Comparison of ENCODE assay signal across 28 cellular contexts in genomic region chr2:13876491-13877037, GRCh38.
A peak's percentile ranks its signal among the peaks of the same experiment; 100 is the strongest.
DNase-seq lines count a peak whose midpoint lies in the region; ATAC-seq and TF ChIP-seq lines count a peak whose summit lies in the region.
"Had no signal": no experiment of that assay in that cellular context is flagged by ENCODE, and none has a peak within 500 bp of the region (broad histone marks: within the 10 kb centered on the region; RNA-seq: fewer than 3 reads in every experiment).

No MANE protein-coding gene starts in this region.

- in situ Hi-C loops in gastrocnemius medialis (cut with MboI; ENCODE audit: low sequenced_read_pairs in 4 of 4): no loop called here

- no peaks in the 10 kb centered on the region for H3K4me1 ChIP-seq in gastrocnemius medialis
- H3K4me1 ChIP-seq: A549 had no signal

- H3K4me3 ChIP-seq in gastrocnemius medialis: no peak overlapping the region
- H3K4me3 ChIP-seq: A549, K562 had no signal

- intact Hi-C loops in left ventricle myocardium superior (cut with micrococcal nuclease): no loop called here
- intact Hi-C loops in Right ventricle myocardium inferior (cut with DNase I): no loop called here
- intact Hi-C loops in gastrocnemius medialis (cut with DNase I; ENCODE audit: low total_unique reads): no loop called here

- TF ChIP-seq CTCF in gastrocnemius medialis (IDR thresholded peaks at IDR 0.05 in 4 of 5, conservative IDR thresholded peaks at IDR 0.05 in 1 of 5): no peak

- no peak for TF ChIP-seq POLR2A in gastrocnemius medialis (IDR thresholded peaks at IDR 0.05)

- H3K9me3 ChIP-seq in gastrocnemius medialis: no peaks in the 10 kb centered on the region
- H3K9me3 ChIP-seq: SK-N-SH had no signal

- peak; percentile 21 for ATAC-seq in left ventricle myocardium superior
- ATAC-seq in Right ventricle myocardium inferior: no peak
- peak in 1 of 2 donors; percentile 30 for ATAC-seq in gastrocnemius medialis
- ATAC-seq in HG02798 (IDR thresholded peaks at IDR 0.05; ENCODE audit: poor library complexity, unreplicated experiment): no peak
- no peak for ATAC-seq in HG03354 (IDR thresholded peaks at IDR 0.05; ENCODE audit: poor library complexity, severe bottlenecking, unreplicated experiment)
- ATAC-seq: A549, K562 had no signal

- H3K27me3 ChIP-seq in gastrocnemius medialis: no peaks in the 10 kb centered on the region

- DNase-seq in left ventricle myocardium superior: no peak
- DNase-seq in Right ventricle myocardium inferior (ENCODE audit: missing footprints): no peak
- DNase-seq in OCI-M1 (lab: John Stamatoyannopoulos, UW): peak; percentile 62
- peak; percentile 4 for DNase-seq in inferior parietal cortex (ENCODE audit: extremely low spot score)
- DNase-seq in gastrocnemius medialis: no peak
- DNase-seq in SKM-1 treated with dmso at 0.1 percent for 144 hours (lab: John Stamatoyannopoulos, UW; ENCODE audit: unreplicated experiment): no peak
- DNase-seq: Calu3; CD8-positive, alpha-beta memory T cell; DMS79 treated with DMSO at 0.1 percent for 48 hours; GF-D8; Kasumi-1; NCI-H1092 treated with DMSO at 0.1 percent for 48 hours; NCI-H1436; NCI-H187; NCI-H2081 treated with DMSO at 0.1 percent for 48 hours; NCI-H2171; NCI-H226; NCI-H510A treated with DMSO at 0.1 percent for 48 hours; NCI-H748 treated with DMSO at 0.1 percent for 48 hours; NK-92 treated with Interleukin-12 subunit alpha and Interleukin-12 subunit beta, amount 100 ng/mL, for 24 hours; RPMI8226; SHP77 treated with DMSO at 0.1 percent for 48 hours; SK-N-SH had no signal

- H3K27ac ChIP-seq in gastrocnemius medialis: peak overlapping the region in 3 of 4 donors; percentile 18 to 56 (median 28)
- H3K27ac ChIP-seq: A549, C4-2B had no signal

- no peaks in the 10 kb centered on the region for H3K36me3 ChIP-seq in gastrocnemius medialis

Comparison
In these comparisons a context has a peak if more than half of its experiments do, and no peak if none do; other contexts are left out.
1. DNase-seq: peak in OCI-M1 (single experiment) and inferior parietal cortex (single experiment); none in left ventricle myocardium superior (single experiment), Right ventricle myocardium inferior (single experiment), gastrocnemius medialis (0 of 2) and SKM-1 treated with dmso at 0.1 percent for 144 hours (single experiment).